ENCODE assay signal across 17 cellular contexts in the genomic region with DNA sequence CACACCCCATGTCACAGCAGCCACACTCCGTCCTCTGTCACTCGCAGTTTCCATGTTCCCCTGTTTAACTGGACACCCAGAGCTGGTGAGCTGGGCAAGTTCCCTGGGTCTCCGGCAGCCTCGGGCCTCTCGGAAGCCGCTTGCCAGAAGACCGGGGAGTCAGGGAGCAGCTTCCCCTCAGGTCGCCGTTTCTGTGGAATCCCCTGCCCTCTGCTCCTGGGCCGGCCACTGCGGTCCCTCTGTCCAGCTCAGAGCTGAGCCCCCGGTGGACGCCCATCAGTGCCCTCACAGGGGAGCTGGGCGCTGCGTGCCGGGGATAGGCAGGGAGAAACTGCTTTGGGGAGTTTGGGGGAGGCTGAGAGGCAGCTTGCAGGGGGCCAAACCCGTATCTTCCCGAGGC. TPM values are rescaled to one million over a fixed set of nuclear protein-coding genes. Genes with fewer than 3 reads are reported as not detected.
DNase-seq lines count a peak whose midpoint lies in the region; ATAC-seq and TF ChIP-seq lines count a peak whose summit lies in the region.
"Had no signal": no experiment of that assay in that cellular context is flagged by ENCODE, and none has a peak within 500 bp of the region (broad histone marks: within the 10 kb centered on the region; RNA-seq: fewer than 3 reads in every experiment).

No MANE protein-coding gene starts in this region.

- in situ Hi-C loops in IMR-90 (cut with MboI; ENCODE audit: low sequenced_read_pairs), result no loop called here

- TF ChIP-seq CTCF in IMR-90 (conservative IDR thresholded peaks at IDR 0.05; ENCODE audit: low read depth, low read length), result no peak

- H3K4me3 ChIP-seq in IMR-90 (ENCODE audit: insufficient read depth, low read depth, low read length), result no peak overlapping the region
- H3K4me3 ChIP-seq in mesenchymal stem cell (ENCODE audit: insufficient read depth in 1 of 2, low read depth in 1 of 2, low read length in 2 of 2), result peak overlapping the region in 1 of 2 experiments; percentile 5
- H3K4me3 ChIP-seq: K562 had no signal

- H2BK15ac ChIP-seq in IMR-90 (ENCODE audit: low read depth, low read length) (no peak overlapping the region), mesenchymal stem cell (ENCODE audit: low read depth, poor library complexity, severe bottlenecking) (no peak overlapping the region)

- no peaks in the 10 kb centered on the region for H3K4me1 Mint-ChIP-seq in dendritic cell treated with granulocyte-macrophage colony-stimulating factor and Interleukin-4, amounts not matched to agents 40 ng/mL and 50 ng/mL, for 4 days (ENCODE audit: low read depth)
- H3K4me1 Mint-ChIP-seq in stimulated activated effector memory CD8-positive, alpha-beta T cell treated with anti-CD3 and anti-CD28 coated beads, Interleukin-12 subunit alpha, Interleukin-12 subunit beta, amount 100 ng/mL, for 72 hours, result peaks cover 12% of the 10 kb centered on the region
- H3K4me1 Mint-ChIP-seq in activated T-helper 1 cell treated with anti-CD3 and anti-CD28 coated beads, Interleukin-12 subunit alpha, Interleukin-12 subunit beta, Interleukin-2, Interleukin-4 antibody, amounts not matched to agents 30 ng/mL and 10 ng/mL and 1 ng/mL, durations not matched to agents 14 hours and 24 hours and 36 hours (ENCODE audit: low read depth), result no peaks in the 10 kb centered on the region

- H3K79me1 ChIP-seq in IMR-90 (ENCODE audit: low read depth in 1 of 2, low read length in 2 of 2) (no peaks in the 10 kb centered on the region), mesenchymal stem cell (replicated peaks; ENCODE audit: low read length, poor library complexity, severe bottlenecking) (no peaks in the 10 kb centered on the region)

- no peak overlapping the region for H3K27ac ChIP-seq in IMR-90 (ENCODE audit: insufficient read depth, low read length)
- no peak overlapping the region for H3K27ac ChIP-seq in mesenchymal stem cell (ENCODE audit: low read length, poor library complexity, severe bottlenecking)

- H3K27ac Mint-ChIP-seq in dendritic cell treated with granulocyte-macrophage colony-stimulating factor and Interleukin-4, amounts not matched to agents 40 ng/mL and 50 ng/mL, for 4 days, result peak overlapping the region; percentile 35
- H3K27ac Mint-ChIP-seq in stimulated activated effector memory CD8-positive, alpha-beta T cell treated with anti-CD3 and anti-CD28 coated beads, Interleukin-12 subunit alpha, Interleukin-12 subunit beta, amount 100 ng/mL, for 72 hours, result peak overlapping the region; percentile 58
- H3K27ac Mint-ChIP-seq in activated T-helper 1 cell treated with anti-CD3 and anti-CD28 coated beads, Interleukin-12 subunit alpha, Interleukin-12 subunit beta, Interleukin-2, Interleukin-4 antibody, amounts not matched to agents 30 ng/mL and 10 ng/mL and 1 ng/mL, durations not matched to agents 14 hours and 24 hours and 36 hours, result no peak overlapping the region
- H3K27ac Mint-ChIP-seq: CD4-positive, alpha-beta T cell had no signal

- 58% methylated on average over 9 of the region's 18 CpGs; no CpG with 5 or more reads in 1 of the 2 experiments for WGBS in IMR-90 (ENCODE audit: extremely low coverage in 2 of 2, insufficient read length in 1 of 2), 2 experiments
- 90% methylated on average over 17 of the region's 18 CpGs for WGBS in mesenchymal stem cell

- no peak overlapping the region for H2AK9ac ChIP-seq in IMR-90 (replicated peaks; ENCODE audit: low read depth, low read length, poor library complexity)

- H4K20me1 ChIP-seq in IMR-90 (ENCODE audit: insufficient read depth, low read length), result no peaks in the 10 kb centered on the region

- no peaks in the 10 kb centered on the region for H3K9me3 ChIP-seq in IMR-90 (ENCODE audit: control insufficient read depth, insufficient read depth, low read length)
- no peaks in the 10 kb centered on the region for H3K9me3 ChIP-seq in mesenchymal stem cell (ENCODE audit: control insufficient read depth, low read length)
- H3K9me3 ChIP-seq: Caco-2 had no signal

- no peak overlapping the region for H2BK20ac ChIP-seq in IMR-90 (ENCODE audit: low read depth, low read length)

- H2BK120ac ChIP-seq in IMR-90 (ENCODE audit: low read depth, low read length) (no peak overlapping the region), mesenchymal stem cell (ENCODE audit: low read depth, low read length) (no peak overlapping the region)

- no peak overlapping the region for H3K56ac ChIP-seq in IMR-90 (ENCODE audit: extremely low read depth, insufficient read depth, low read length)

- H3K36me3 Mint-ChIP-seq in dendritic cell treated with granulocyte-macrophage colony-stimulating factor and Interleukin-4, amounts not matched to agents 40 ng/mL and 50 ng/mL, for 4 days (ENCODE audit: low read depth), result peaks cover 100% of the 10 kb centered on the region
- peaks cover 100% of the 10 kb centered on the region for H3K36me3 Mint-ChIP-seq in stimulated activated effector memory CD8-positive, alpha-beta T cell treated with anti-CD3 and anti-CD28 coated beads, Interleukin-12 subunit alpha, Interleukin-12 subunit beta, amount 100 ng/mL, for 72 hours
- peaks cover 24% of the 10 kb centered on the region for H3K36me3 Mint-ChIP-seq in activated T-helper 1 cell treated with anti-CD3 and anti-CD28 coated beads, Interleukin-12 subunit alpha, Interleukin-12 subunit beta, Interleukin-2, Interleukin-4 antibody, amounts not matched to agents 30 ng/mL and 10 ng/mL and 1 ng/mL, durations not matched to agents 14 hours and 24 hours and 36 hours (ENCODE audit: low read depth)

- H3K36me3 ChIP-seq in IMR-90 (ENCODE audit: control insufficient read depth, insufficient read depth, low read length) (no peaks in the 10 kb centered on the region), mesenchymal stem cell (ENCODE audit: control insufficient read depth in 1 of 2, insufficient read depth in 2 of 2, low read depth in 1 of 2, low read length in 2 of 2) (no peaks in the 10 kb centered on the region)

- H3K18ac ChIP-seq in IMR-90 (ENCODE audit: low read depth, low read length) (no peak overlapping the region), mesenchymal stem cell (ENCODE audit: low read depth in 1 of 2, low read length in 2 of 2) (no peak overlapping the region)

- H3K14ac ChIP-seq in IMR-90 (replicated peaks; ENCODE audit: low read depth, low read length) (no peak overlapping the region), mesenchymal stem cell (ENCODE audit: low read length in 2 of 2) (no peak overlapping the region)

- DNase-seq in IMR-90, result no peak
- DNase-seq in mesenchymal stem cell, result no peak
- DNase-seq in stimulated activated effector memory CD8-positive, alpha-beta T cell treated with anti-CD3 and anti-CD28 coated beads, Interleukin-12 subunit alpha, Interleukin-12 subunit beta, amount 100 ng/mL, for 72 hours (ENCODE audit: low spot score in 2 of 2), result no peak
- no peak for DNase-seq in NCI-H1048 (lab: John Stamatoyannopoulos, UW)
- no peak for DNase-seq in activated CD4-positive, alpha-beta T cell treated with anti-CD3 and anti-CD28 coated beads, Interleukin-2, amount 50 U/mL, for 1 hour
- DNase-seq in DMS53 (lab: John Stamatoyannopoulos, UW), result no peak
- no peak for DNase-seq in activated T-helper 1 cell treated with anti-CD3 and anti-CD28 coated beads, Interleukin-12 subunit alpha, Interleukin-12 subunit beta, Interleukin-2, Interleukin-4 antibody, amounts not matched to agents 30 ng/mL and 10 ng/mL and 1 ng/mL, durations not matched to agents 14 hours and 24 hours and 36 hours (ENCODE audit: low spot score)
- DNase-seq: Caco-2; CD4-positive, alpha-beta T cell; DMS153; GF-D8; NCI-H1105 treated with DMSO at 0.1 percent for 48 hours; NCI-H510A; NCI-H774; Right ventricle myocardium superior had no signal

- H2BK5ac ChIP-seq in IMR-90 (ENCODE audit: low read depth, low read length, poor library complexity, severe bottlenecking), result no peak overlapping the region
- H2BK5ac ChIP-seq in mesenchymal stem cell (ENCODE audit: low read depth, low read length, poor library complexity, severe bottlenecking), result no peak overlapping the region

- H4K91ac ChIP-seq in IMR-90 (ENCODE audit: insufficient read depth, low read depth, low read length) (no peak overlapping the region), mesenchymal stem cell (ENCODE audit: low read length) (no peak overlapping the region)

- H2AK5ac ChIP-seq in IMR-90 (ENCODE audit: low read depth, low read length), result no peak overlapping the region
- no peak overlapping the region for H2AK5ac ChIP-seq in mesenchymal stem cell (ENCODE audit: low read length, severe bottlenecking)

- no peak overlapping the region for H2BK12ac ChIP-seq in mesenchymal stem cell (ENCODE audit: low read length in 2 of 2)

- no peak overlapping the region for H3K4me2 ChIP-seq in IMR-90 (ENCODE audit: low read depth, low read length)
- H3K4me2 ChIP-seq in mesenchymal stem cell (ENCODE audit: low read length, poor library complexity, severe bottlenecking), result no peak overlapping the region

- H3K9me3 Mint-ChIP-seq in dendritic cell treated with granulocyte-macrophage colony-stimulating factor and Interleukin-4, amounts not matched to agents 40 ng/mL and 50 ng/mL, for 4 days, result no peaks in the 10 kb centered on the region
- no peaks in the 10 kb centered on the region for H3K9me3 Mint-ChIP-seq in stimulated activated effector memory CD8-positive, alpha-beta T cell treated with anti-CD3 and anti-CD28 coated beads, Interleukin-12 subunit alpha, Interleukin-12 subunit beta, amount 100 ng/mL, for 72 hours
- H3K9me3 Mint-ChIP-seq in activated T-helper 1 cell treated with anti-CD3 and anti-CD28 coated beads, Interleukin-12 subunit alpha, Interleukin-12 subunit beta, Interleukin-2, Interleukin-4 antibody, amounts not matched to agents 30 ng/mL and 10 ng/mL and 1 ng/mL, durations not matched to agents 14 hours and 24 hours and 36 hours, result no peaks in the 10 kb centered on the region
- H3K9me3 Mint-ChIP-seq: CD4-positive, alpha-beta T cell had no signal

- no peaks in the 10 kb centered on the region for H3K9me1 ChIP-seq in IMR-90 (ENCODE audit: insufficient read depth, low read length)

- H3K4ac ChIP-seq in IMR-90 (ENCODE audit: low read depth, low read length) (no peak overlapping the region), mesenchymal stem cell (ENCODE audit: low read depth in 1 of 2, low read length in 2 of 2) (no peak overlapping the region)

- POLR2A ChIA-PET in IMR-90 (lab: Charles Lee; ENCODE audit: unreplicated experiment), result no interaction called here

- no peak for ATAC-seq in IMR-90 (ENCODE audit: low read depth)
- ATAC-seq in stimulated activated effector memory CD8-positive, alpha-beta T cell treated with anti-CD3 and anti-CD28 coated beads, Interleukin-12 subunit alpha, Interleukin-12 subunit beta, amount 100 ng/mL, for 72 hours, result no peak
- ATAC-seq: K562 had no signal

- H3K27me3 Mint-ChIP-seq in dendritic cell treated with granulocyte-macrophage colony-stimulating factor and Interleukin-4, amounts not matched to agents 40 ng/mL and 50 ng/mL, for 4 days, result no peaks in the 10 kb centered on the region
- H3K27me3 Mint-ChIP-seq in activated T-helper 1 cell treated with anti-CD3 and anti-CD28 coated beads, Interleukin-12 subunit alpha, Interleukin-12 subunit beta, Interleukin-2, Interleukin-4 antibody, amounts not matched to agents 30 ng/mL and 10 ng/mL and 1 ng/mL, durations not matched to agents 14 hours and 24 hours and 36 hours (ENCODE audit: insufficient read depth), result no peaks in the 10 kb centered on the region
- H3K27me3 Mint-ChIP-seq: CD4-positive, alpha-beta T cell had no signal

- intact Hi-C loops in IMR-90 (cut with micrococcal nuclease), result no loop called here
- intact Hi-C loops in dendritic cell treated with granulocyte-macrophage colony-stimulating factor and Interleukin-4, amounts not matched to agents 40 ng/mL and 50 ng/mL, for 4 days (cut with micrococcal nuclease), result no loop called here
- intact Hi-C loops in activated T-helper 1 cell treated with anti-CD3 and anti-CD28 coated beads, Interleukin-12 subunit alpha, Interleukin-12 subunit beta, Interleukin-2, Interleukin-4 antibody, amounts not matched to agents 30 ng/mL and 10 ng/mL and 1 ng/mL, durations not matched to agents 14 hours and 24 hours and 36 hours (cut with micrococcal nuclease), result no loop called here

- H3K23ac ChIP-seq in IMR-90 (ENCODE audit: low read depth, low read length) (no peak overlapping the region), mesenchymal stem cell (ENCODE audit: low read length in 2 of 2) (no peak overlapping the region)

- H3K27me3 ChIP-seq in IMR-90 (ENCODE audit: control insufficient read depth, insufficient read depth, low read length) (peaks cover 29% of the 10 kb centered on the region), mesenchymal stem cell (ENCODE audit: control insufficient read depth in 1 of 2, insufficient read depth in 1 of 2, low read length in 2 of 2) (peaks cover 8 to 40% of the 10 kb centered on the region in 2 experiments)

- no peak for TF ChIP-seq RAD21 in IMR-90 (IDR thresholded peaks at IDR 0.05; ENCODE audit: low read length)

- H4K8ac ChIP-seq in IMR-90 (ENCODE audit: low read depth in 2 of 2, low read length in 2 of 2) (no peak overlapping the region), mesenchymal stem cell (ENCODE audit: low read length) (no peak overlapping the region)

- H2AFZ ChIP-seq in IMR-90 (replicated peaks; ENCODE audit: low read length, poor library complexity) (peak overlapping the region; percentile 51), mesenchymal stem cell (ENCODE audit: low read depth, low read length) (no peak overlapping the region)

- H3K4me1 ChIP-seq in IMR-90 (ENCODE audit: control insufficient read depth, insufficient read depth, low read length) (no peaks in the 10 kb centered on the region), mesenchymal stem cell (ENCODE audit: control insufficient read depth, insufficient read depth, low read depth, low read length) (no peaks in the 10 kb centered on the region)
- H3K4me1 ChIP-seq: Caco-2 had no signal

- H4K5ac ChIP-seq in IMR-90 (ENCODE audit: low read depth, low read length), result no peak overlapping the region

- dilution Hi-C loops in IMR-90 (cut with HindIII; ENCODE audit: low sequenced_read_pairs, unreplicated experiment), result no loop called here

- CTCF ChIA-PET in IMR-90 (lab: Yijun Ruan, JAX), result no interaction called here

- no peak for TF ChIP-seq POLR2A in IMR-90 (IDR thresholded peaks at IDR 0.05; ENCODE audit: low read depth, low read length)

- BruUV-seq in IMR-90 (replicated peaks; lab: Mats Ljungman, UMichigan), result no TSS peak

- no peak overlapping the region for H3K9ac ChIP-seq in IMR-90 (ENCODE audit: low read depth, low read length)
- peak overlapping the region; percentile 40 for H3K9ac ChIP-seq in mesenchymal stem cell (ENCODE audit: low read length)

- H3K4me3 Mint-ChIP-seq in dendritic cell treated with granulocyte-macrophage colony-stimulating factor and Interleukin-4, amounts not matched to agents 40 ng/mL and 50 ng/mL, for 4 days, result no peak overlapping the region
- no peak overlapping the region for H3K4me3 Mint-ChIP-seq in stimulated activated effector memory CD8-positive, alpha-beta T cell treated with anti-CD3 and anti-CD28 coated beads, Interleukin-12 subunit alpha, Interleukin-12 subunit beta, amount 100 ng/mL, for 72 hours
- no peak overlapping the region for H3K4me3 Mint-ChIP-seq in activated T-helper 1 cell treated with anti-CD3 and anti-CD28 coated beads, Interleukin-12 subunit alpha, Interleukin-12 subunit beta, Interleukin-2, Interleukin-4 antibody, amounts not matched to agents 30 ng/mL and 10 ng/mL and 1 ng/mL, durations not matched to agents 14 hours and 24 hours and 36 hours
- H3K4me3 Mint-ChIP-seq: CD4-positive, alpha-beta T cell had no signal

RNA-seq across cellular contexts. Expression of a gene that starts 37.7 kb away (rescaled TPM):
- 1.1 and 1.3 TPM in 2 replicates for total RNA-seq in IMR-90 (2012; rRNA removed)
- 4.2 and 4.7 TPM in 2 replicates for polyA plus RNA-seq in IMR-90 (2012; rRNA removed)
- polyA plus RNA-seq in IMR-90 (2012; cell fraction: cytosol; rRNA removed), result 3.1 and 4.9 TPM in 2 replicates
- polyA plus RNA-seq in IMR-90 (2012; cell fraction: nucleus; rRNA removed; ENCODE audit: low replicate concordance), result 12.2 and 13.0 TPM in 2 replicates
- 1.0 TPM for polyA plus RNA-seq in mesenchymal stem cell (2013, experiment 1 of 2)
- polyA plus RNA-seq in mesenchymal stem cell (2013, experiment 2 of 2), result 0.92 TPM
- total RNA-seq in activated T-helper 1 cell treated with anti-CD3 and anti-CD28 coated beads, Interleukin-12 subunit alpha, Interleukin-12 subunit beta, Interleukin-2, Interleukin-4 antibody, amounts not matched to agents 30 ng/mL and 10 ng/mL and 1 ng/mL, durations not matched to agents 14 hours and 24 hours and 36 hours, result 237 and 254 TPM in 2 replicates

Comparison
In these comparisons a context has a peak if more than half of its experiments do, and no peak if none do; other contexts are left out.
1. RNA of a gene that starts 37.7 kb away (total RNA-seq): 237 to 254 TPM in activated T-helper 1 cell treated with anti-CD3 and anti-CD28 coated beads, Interleukin-12 subunit alpha, Interleukin-12 subunit beta, Interleukin-2, Interleukin-4 antibody, amounts not matched to agents 30 ng/mL and 10 ng/mL and 1 ng/mL, durations not matched to agents 14 hours and 24 hours and 36 hours; 1.1 to 1.3 TPM in IMR-90; every median in the first group is over 100 times any median in the second.